ENCODE assay signal across 1 cellular context in the genomic region with DNA sequence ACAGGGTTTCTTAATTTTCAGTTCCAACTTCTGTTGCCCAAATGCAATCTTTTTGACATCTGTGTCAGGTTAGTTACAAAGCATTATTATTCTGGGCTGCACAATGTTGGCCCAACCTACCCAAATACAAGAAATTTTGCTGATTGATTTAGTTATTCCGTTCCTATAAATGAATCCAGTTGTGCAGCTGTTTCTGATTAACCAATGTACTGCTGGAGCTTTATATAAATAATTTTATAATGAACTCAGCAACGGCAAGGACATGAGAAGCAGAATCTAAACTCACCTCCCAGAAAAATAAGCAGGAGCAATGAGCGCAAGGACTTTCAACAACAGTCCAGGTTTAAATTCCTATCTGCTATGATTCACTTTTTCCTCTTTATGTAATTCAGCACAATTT.
TF ChIP-seq lines count a peak whose summit lies in the region.

No MANE protein-coding gene starts in this region.

TF ChIP-seq in IMR-90, 13 proteins besides CTCF, POLR2A, EP300 and RAD21 (continued from another document):
- TF ChIP-seq, protein P1, sequence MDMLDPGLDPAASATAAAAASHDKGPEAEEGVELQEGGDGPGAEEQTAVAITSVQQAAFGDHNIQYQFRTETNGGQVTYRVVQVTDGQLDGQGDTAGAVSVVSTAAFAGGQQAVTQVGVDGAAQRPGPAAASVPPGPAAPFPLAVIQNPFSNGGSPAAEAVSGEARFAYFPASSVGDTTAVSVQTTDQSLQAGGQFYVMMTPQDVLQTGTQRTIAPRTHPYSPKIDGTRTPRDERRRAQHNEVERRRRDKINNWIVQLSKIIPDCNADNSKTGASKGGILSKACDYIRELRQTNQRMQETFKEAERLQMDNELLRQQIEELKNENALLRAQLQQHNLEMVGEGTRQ (IDR thresholded peaks at IDR 0.05; ENCODE audit: low read depth, low read length), result no peak
- TF ChIP-seq RCOR1 (IDR thresholded peaks at IDR 0.05; ENCODE audit: insufficient replicate concordance, low read length) (no peak), MAFK (IDR thresholded peaks at IDR 0.05; ENCODE audit: low read depth, low read length) (no peak)
- TF ChIP-seq, protein P2, sequence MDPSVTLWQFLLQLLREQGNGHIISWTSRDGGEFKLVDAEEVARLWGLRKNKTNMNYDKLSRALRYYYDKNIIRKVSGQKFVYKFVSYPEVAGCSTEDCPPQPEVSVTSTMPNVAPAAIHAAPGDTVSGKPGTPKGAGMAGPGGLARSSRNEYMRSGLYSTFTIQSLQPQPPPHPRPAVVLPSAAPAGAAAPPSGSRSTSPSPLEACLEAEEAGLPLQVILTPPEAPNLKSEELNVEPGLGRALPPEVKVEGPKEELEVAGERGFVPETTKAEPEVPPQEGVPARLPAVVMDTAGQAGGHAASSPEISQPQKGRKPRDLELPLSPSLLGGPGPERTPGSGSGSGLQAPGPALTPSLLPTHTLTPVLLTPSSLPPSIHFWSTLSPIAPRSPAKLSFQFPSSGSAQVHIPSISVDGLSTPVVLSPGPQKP (IDR thresholded peaks at IDR 0.05; ENCODE audit: borderline replicate concordance, low read depth, low read length), result no peak
